In the genomic region with DNA sequence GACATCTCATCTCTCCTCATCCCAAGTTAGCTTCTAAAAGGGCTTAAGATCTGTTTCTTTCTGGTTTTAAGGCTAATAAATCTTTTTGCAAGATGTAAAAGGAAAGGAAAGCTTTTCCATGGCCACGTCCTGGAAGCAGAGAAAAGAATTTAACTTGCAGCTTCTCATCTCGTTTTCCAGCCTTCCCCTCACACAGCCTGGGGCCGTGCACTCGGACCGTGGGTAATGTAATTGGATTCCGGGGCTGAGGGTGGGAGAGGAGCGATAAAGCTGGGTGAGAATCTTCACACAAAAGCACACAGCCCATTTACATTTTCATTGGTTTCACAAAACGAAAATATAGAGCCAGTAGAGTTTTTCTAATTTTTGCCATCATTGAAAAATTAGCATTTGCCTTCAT, we compare ENCODE assay signal across 23 cellular contexts.
"Had no signal": no experiment of that assay in that cellular context is flagged by ENCODE, and none has a peak within 500 bp of the region (broad histone marks: within the 10 kb centered on the region; RNA-seq: fewer than 3 reads in every experiment).

No MANE protein-coding gene starts in this region.

- H3K9me3 ChIP-seq: colonic mucosa, heart left ventricle, left lung, prostate gland, spleen, testis, tibial artery, upper lobe of left lung had no signal

- H3K36me3 ChIP-seq: colonic mucosa, heart left ventricle, left lung, prostate gland, spleen, tibial artery, upper lobe of left lung had no signal

- H3K27me3 ChIP-seq: colonic mucosa, testis, upper lobe of left lung had no signal

- ATAC-seq: heart left ventricle; left lung; natural killer cell; right cardiac atrium; stimulated activated memory B cell treated with anti-CD40 and anti-IgM and Interleukin-4, amounts not matched to agents 10 μg/mL and 1 μg/mL and 100 μg/mL, for 72 hours; stimulated activated naive CD8-positive, alpha-beta T cell treated with anti-CD3 and anti-CD28 coated beads, Interleukin-15, Interleukin-2, amounts not matched to agents 100 U/mL and 50 U/mL, for 24 hours had no signal

- H3K79me2 ChIP-seq: hepatocyte had no signal

- H3K4me3 ChIP-seq: colonic mucosa, heart left ventricle, hepatocyte, left lung, prostate gland, skin epidermis, spleen, testis, tibial artery, upper lobe of left lung had no signal

- H3K4me1 ChIP-seq: colonic mucosa, heart left ventricle, left lung, prostate gland, spleen, testis, tibial artery, upper lobe of left lung had no signal

- H3K27ac ChIP-seq: colonic mucosa, heart left ventricle, hepatocyte, left lung, prostate gland, spleen, testis, tibial artery, upper lobe of left lung had no signal

- DNase-seq: colonic mucosa; dermis blood vessel endothelial cell; effector memory CD4-positive, alpha-beta T cell; heart left ventricle; kidney; left lung; natural killer cell; nucleus accumbens; right cardiac atrium; spleen; stimulated activated CD4-positive, alpha-beta T cell treated with anti-CD3 and anti-CD28 coated beads, Interleukin-4, amount 100 ng/mL, for 4 hours; stimulated activated naive CD8-positive, alpha-beta T cell treated with anti-CD3 and anti-CD28 coated beads, Interleukin-15, Interleukin-2, amounts not matched to agents 100 U/mL and 50 U/mL, for 24 hours; substantia nigra; testis; tibial artery; upper lobe of left lung had no signal

- H3K4me2 ChIP-seq: hepatocyte had no signal

- FAIRE-seq: endometrium, frontal cortex, kidney, urothelium cell line had no signal

- H2AFZ ChIP-seq: hepatocyte had no signal
